ENCODE assay signal across 8 cellular contexts in genomic region chr5:177369050-177369912, GRCh38. TPM values are rescaled to one million over a fixed set of nuclear protein-coding genes. Genes with fewer than 3 reads are reported as not detected.
A peak's percentile ranks its signal among the peaks of the same experiment; 100 is the strongest.
DNase-seq lines count a peak whose midpoint lies in the region; ATAC-seq, FAIRE-seq and TF ChIP-seq lines count a peak whose summit lies in the region.

No MANE protein-coding gene starts in this region.

- H3K36me3 ChIP-seq in gastrocnemius medialis: no peaks in the 10 kb centered on the region

- H3K27me3 ChIP-seq in gastrocnemius medialis: no peaks in the 10 kb centered on the region

- peak; percentile 6 for DNase-seq in AG10803 (ENCODE audit: low read depth)
- DNase-seq in GM12891 (ENCODE audit: insufficient read length, low spot score): peak; percentile 64
- peak; percentile 57 for DNase-seq in endothelial cell (ENCODE audit: low spot score)
- peak in 1 of 2 donors; percentile 54 for DNase-seq in gastrocnemius medialis
- no peak for DNase-seq in NCI-H2029 (lab: John Stamatoyannopoulos, UW)
- DNase-seq in GM19240 (ENCODE audit: insufficient read length, low spot score): no peak
- DNase-seq in occipital lobe (lab: John Stamatoyannopoulos, UW): no peak

- peaks cover 30% of the 10 kb centered on the region for H3K4me1 Mint-ChIP-seq in endothelial cell (ENCODE audit: unreplicated experiment)

- H3K27ac ChIP-seq in gastrocnemius medialis: peak overlapping the region; percentile 74 to 83 (median 79)

- no peak overlapping the region for H3K27ac Mint-ChIP-seq in endothelial cell (ENCODE audit: unreplicated experiment)

- H3K4me1 ChIP-seq in gastrocnemius medialis: peaks cover 35 to 39% of the 10 kb centered on the region in 2 donors

- no peak for TF ChIP-seq POLR2A in GM12891 (IDR thresholded peaks at IDR 0.05; ENCODE audit: low read depth, low read length)
- TF ChIP-seq POLR2A in gastrocnemius medialis (IDR thresholded peaks at IDR 0.05): no peak

- peak; percentile 78 for FAIRE-seq in GM12891 (lab: Jason Lieb, UNC)

- H3K4me3 ChIP-seq in AG10803 (ENCODE audit: low read length) (no peak overlapping the region), gastrocnemius medialis (no peak overlapping the region)

- H3K9me3 Mint-ChIP-seq in endothelial cell (ENCODE audit: unreplicated experiment): no peaks in the 10 kb centered on the region

- H3K27me3 Mint-ChIP-seq in endothelial cell (ENCODE audit: unreplicated experiment): peaks cover 15% of the 10 kb centered on the region

- intact Hi-C loops in gastrocnemius medialis (cut with DNase I; ENCODE audit: low total_unique reads): loop anchor here (5.0 kb wide), 1 partner anchor 57 kb away; the partner anchor contains the start of gene MXD3

- no peaks in the 10 kb centered on the region for H3K9me3 ChIP-seq in gastrocnemius medialis

- peaks cover 5% of the 10 kb centered on the region for H3K36me3 Mint-ChIP-seq in endothelial cell (ENCODE audit: low read depth, unreplicated experiment)

- ATAC-seq in SK-N-SH treated with all-trans-retinoic acid at 6 μM for 48 hours (0 out of 3 replicates have a peak, but pooled peaks have one; percentile 13), gastrocnemius medialis (no peak)

- H3K4me3 Mint-ChIP-seq in endothelial cell (ENCODE audit: unreplicated experiment): peak overlapping the region; percentile 3

- in situ Hi-C loops in gastrocnemius medialis (cut with MboI; ENCODE audit: low sequenced_read_pairs in 4 of 4): no loop called here

- peak; percentile 67 for TF ChIP-seq CTCF in AG10803 (conservative IDR thresholded peaks at IDR 0.05; ENCODE audit: low read length)
- peak; percentile 66 for TF ChIP-seq CTCF in endothelial cell (IDR thresholded peaks at IDR 0.05; ENCODE audit: unreplicated experiment)
- peak in 4 of 5 experiments; percentile 34 to 62 (median 52) for TF ChIP-seq CTCF in gastrocnemius medialis (IDR thresholded peaks at IDR 0.05 in 4 of 5, conservative IDR thresholded peaks at IDR 0.05 in 1 of 5)

TF ChIP-seq in GM12891, 5 proteins besides CTCF, POLR2A, EP300 and RAD21:
- TF ChIP-seq PAX5 (IDR thresholded peaks at IDR 0.05; ENCODE audit: insufficient read depth, low read length, severe bottlenecking) (no peak), POU2F2 (IDR thresholded peaks at IDR 0.05; ENCODE audit: low read depth, low read length) (no peak), TAF1 (IDR thresholded peaks at IDR 0.05; ENCODE audit: low read depth, low read length) (no peak), SPI1 (IDR thresholded peaks at IDR 0.05; ENCODE audit: low read depth, low read length) (no peak), POLR2AphosphoS5 (IDR thresholded peaks at IDR 0.05; ENCODE audit: low read depth, low read length) (no peak)

TF ChIP-seq in SK-N-SH treated with all-trans-retinoic acid at 6 μM for 48 hours, 23 proteins besides CTCF, POLR2A, EP300 and RAD21:
- TF ChIP-seq TOX (CRISPR knock-in tag; IDR thresholded peaks at IDR 0.05; ENCODE audit: borderline replicate concordance) (no peak), OSR1 (CRISPR knock-in tag; IDR thresholded peaks at IDR 0.05) (no peak), ZNF565 (CRISPR knock-in tag; conservative IDR thresholded peaks at IDR 0.05; ENCODE audit: low read depth) (no peak), RARB (CRISPR knock-in tag; IDR thresholded peaks at IDR 0.05) (no peak), ZC3H10 (CRISPR knock-in tag; IDR thresholded peaks at IDR 0.05) (no peak), ISL1 (CRISPR knock-in tag; IDR thresholded peaks at IDR 0.05) (no peak), ZFP3 (CRISPR knock-in tag; IDR thresholded peaks at IDR 0.05) (no peak), CSDC2 (CRISPR knock-in tag; IDR thresholded peaks at IDR 0.05) (no peak), ZFP30 (CRISPR knock-in tag; IDR thresholded peaks at IDR 0.05) (no peak), ZNF8 (CRISPR knock-in tag; IDR thresholded peaks at IDR 0.05) (no peak), PPARA (CRISPR knock-in tag; IDR thresholded peaks at IDR 0.05; ENCODE audit: borderline replicate concordance) (no peak), GLIS3 (CRISPR knock-in tag; IDR thresholded peaks at IDR 0.05) (no peak)
- TF ChIP-seq, protein P1, sequence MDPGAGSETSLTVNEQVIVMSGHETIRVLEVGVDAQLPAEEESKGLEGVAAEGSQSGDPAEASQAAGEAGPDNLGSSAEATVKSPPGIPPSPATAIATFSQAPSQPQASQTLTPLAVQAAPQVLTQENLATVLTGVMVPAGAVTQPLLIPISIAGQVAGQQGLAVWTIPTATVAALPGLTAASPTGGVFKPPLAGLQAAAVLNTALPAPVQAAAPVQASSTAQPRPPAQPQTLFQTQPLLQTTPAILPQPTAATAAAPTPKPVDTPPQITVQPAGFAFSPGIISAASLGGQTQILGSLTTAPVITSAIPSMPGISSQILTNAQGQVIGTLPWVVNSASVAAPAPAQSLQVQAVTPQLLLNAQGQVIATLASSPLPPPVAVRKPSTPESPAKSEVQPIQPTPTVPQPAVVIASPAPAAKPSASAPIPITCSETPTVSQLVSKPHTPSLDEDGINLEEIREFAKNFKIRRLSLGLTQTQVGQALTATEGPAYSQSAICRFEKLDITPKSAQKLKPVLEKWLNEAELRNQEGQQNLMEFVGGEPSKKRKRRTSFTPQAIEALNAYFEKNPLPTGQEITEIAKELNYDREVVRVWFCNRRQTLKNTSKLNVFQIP (CRISPR knock-in tag; IDR thresholded peaks at IDR 0.05; ENCODE audit: borderline replicate concordance, low read depth): no peak
- TF ChIP-seq, protein P2, sequence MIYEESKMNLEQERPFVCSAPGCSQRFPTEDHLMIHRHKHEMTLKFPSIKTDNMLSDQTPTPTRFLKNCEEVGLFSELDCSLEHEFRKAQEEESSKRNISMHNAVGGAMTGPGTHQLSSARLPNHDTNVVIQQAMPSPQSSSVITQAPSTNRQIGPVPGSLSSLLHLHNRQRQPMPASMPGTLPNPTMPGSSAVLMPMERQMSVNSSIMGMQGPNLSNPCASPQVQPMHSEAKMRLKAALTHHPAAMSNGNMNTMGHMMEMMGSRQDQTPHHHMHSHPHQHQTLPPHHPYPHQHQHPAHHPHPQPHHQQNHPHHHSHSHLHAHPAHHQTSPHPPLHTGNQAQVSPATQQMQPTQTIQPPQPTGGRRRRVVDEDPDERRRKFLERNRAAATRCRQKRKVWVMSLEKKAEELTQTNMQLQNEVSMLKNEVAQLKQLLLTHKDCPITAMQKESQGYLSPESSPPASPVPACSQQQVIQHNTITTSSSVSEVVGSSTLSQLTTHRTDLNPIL (CRISPR knock-in tag; IDR thresholded peaks at IDR 0.05; ENCODE audit: low read depth): no peak

RNA-seq across cellular contexts. Expression of gene RGS14, which starts 11.6 kb away (rescaled TPM):
- 43.2 TPM for polyA plus RNA-seq in GM12891 (2012; ENCODE audit: low read depth, missing spikeins)
- 21.8 TPM for total RNA-seq in endothelial cell (ENCODE audit: unreplicated experiment)
- 10 to 100 TPM in 1 of 4 donors, 1 to 10 TPM in 3; 1.6 to 25.9 (median 5.0) TPM for total RNA-seq in gastrocnemius medialis
- total RNA-seq in occipital lobe: 4.4 TPM

RNA-seq across cellular contexts. Expression of gene SLC34A1, which starts 15.0 kb away (rescaled TPM):
- 0.13 TPM for polyA plus RNA-seq in GM12891 (2012; ENCODE audit: low read depth, missing spikeins)
- not detected for total RNA-seq in endothelial cell (ENCODE audit: unreplicated experiment)
- total RNA-seq in gastrocnemius medialis: not detected
- not detected for total RNA-seq in occipital lobe

RNA-seq across cellular contexts. Expression of gene LMAN2, which starts 17.8 kb away (rescaled TPM):
- polyA plus RNA-seq in GM12891 (2012; ENCODE audit: low read depth, missing spikeins): 139 TPM
- total RNA-seq in endothelial cell (ENCODE audit: unreplicated experiment) (137 TPM), gastrocnemius medialis (100 to 1,000 TPM in 1 of 4 donors, 10 to 100 TPM in 3; 70.2 to 109 (median 86.6) TPM), occipital lobe (73.5 TPM)

RNA-seq across cellular contexts. Expression of gene PFN3, which starts 31.2 kb away (rescaled TPM):
- polyA plus RNA-seq in GM12891 (2012; ENCODE audit: low read depth, missing spikeins): not detected
- total RNA-seq in endothelial cell (ENCODE audit: unreplicated experiment) (not detected), gastrocnemius medialis (not detected), occipital lobe (not detected)

RNA-seq across cellular contexts. Expression of gene F12, which starts 40.1 kb away (rescaled TPM):
- polyA plus RNA-seq in GM12891 (2012; ENCODE audit: low read depth, missing spikeins): 4.7 TPM
- 1.4 TPM for total RNA-seq in endothelial cell (ENCODE audit: unreplicated experiment)
- total RNA-seq in gastrocnemius medialis: 1 to 10 TPM in 1 of 4 donors, under 1 TPM in 2, not detected in 1; 0.36 to 1.2 (median 0.95) TPM
- total RNA-seq in occipital lobe: 3.9 TPM

Comparison
In these comparisons a context has a peak if more than half of its experiments do, and no peak if none do; other contexts are left out.
1. DNase-seq: peak in AG10803 (single experiment), GM12891 (single experiment) and endothelial cell (single experiment); none in NCI-H2029 (single experiment), GM19240 (single experiment) and occipital lobe (single experiment).
2. Peak in every context shown above with its lines, with median percentiles within 50 percentile points of each other: CTCF ChIP-seq.